ENCODE assay signal across 9 cellular contexts in the genomic region with DNA sequence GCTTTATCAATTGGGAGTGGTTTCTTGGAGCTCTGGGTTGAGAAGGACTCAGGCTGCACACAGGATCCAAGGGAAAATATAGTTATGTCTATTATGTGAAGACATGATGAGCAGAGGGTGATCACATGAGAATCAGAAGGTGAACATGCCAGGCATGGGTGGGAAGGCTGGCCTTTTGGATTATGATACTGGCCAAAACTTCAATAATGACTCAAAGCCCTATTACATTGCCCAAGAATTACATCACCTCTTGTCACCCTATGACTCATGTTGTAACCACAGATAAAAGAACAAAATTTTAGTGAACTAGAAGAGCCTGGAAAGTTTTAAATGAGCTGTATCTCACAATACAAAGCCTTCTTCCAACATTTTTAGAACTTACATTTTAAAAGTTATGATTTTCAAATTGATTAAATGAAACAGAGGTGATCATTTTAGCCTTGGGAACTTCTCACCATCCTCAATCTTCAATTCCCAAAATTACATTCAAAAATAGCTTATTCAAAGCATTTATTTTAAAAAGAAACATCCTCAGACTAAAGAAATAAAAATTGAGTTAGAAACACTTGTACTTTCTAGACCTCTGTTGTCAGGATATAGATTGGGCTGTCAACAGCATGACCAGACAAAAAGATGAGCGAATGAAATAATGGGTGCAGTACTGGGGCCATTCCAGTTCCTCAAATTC.
DNase-seq lines count a peak whose midpoint lies in the region; ATAC-seq and TF ChIP-seq lines count a peak whose summit lies in the region.
"Had no signal": no experiment of that assay in that cellular context is flagged by ENCODE, and none has a peak within 500 bp of the region (broad histone marks: within the 10 kb centered on the region; RNA-seq: fewer than 3 reads in every experiment).

No MANE protein-coding gene starts in this region.

- H3K36me3 Mint-ChIP-seq in CD14-positive monocyte = no peaks in the 10 kb centered on the region

- no peak for TF ChIP-seq CTCF in esophagus squamous epithelium (IDR thresholded peaks at IDR 0.05)
- no peak for TF ChIP-seq CTCF in CD14-positive monocyte (IDR thresholded peaks at IDR 0.05)

- H3K4me3 ChIP-seq in esophagus squamous epithelium = no peak overlapping the region

- 71 to 82% methylated on average over 1 of the region's 1 CpG for WGBS in esophagus squamous epithelium, 2 donors

- ATAC-seq in GM18520 (IDR thresholded peaks at IDR 0.05; ENCODE audit: unreplicated experiment) (peak; percentile 92), HG02885 (IDR thresholded peaks at IDR 0.05; ENCODE audit: poor library complexity, unreplicated experiment) (peak; percentile 94)

- no peaks in the 10 kb centered on the region for H3K4me1 Mint-ChIP-seq in CD14-positive monocyte

- TF ChIP-seq POLR2A in esophagus squamous epithelium (IDR thresholded peaks at IDR 0.05) = no peak

- no peaks in the 10 kb centered on the region for H3K4me1 ChIP-seq in esophagus squamous epithelium

- no peak overlapping the region for H3K4me3 Mint-ChIP-seq in CD14-positive monocyte
- H3K4me3 Mint-ChIP-seq: stimulated activated naive CD8-positive, alpha-beta T cell treated with anti-CD3 and anti-CD28 coated beads, Interleukin-15, Interleukin-2, amounts not matched to agents 100 ng/mL and 50 ng/mL, for 24 hours had no signal

- H3K27ac Mint-ChIP-seq in CD14-positive monocyte = no peak overlapping the region
- H3K27ac Mint-ChIP-seq: stimulated activated naive CD8-positive, alpha-beta T cell treated with anti-CD3 and anti-CD28 coated beads, Interleukin-15, Interleukin-2, amounts not matched to agents 100 ng/mL and 50 ng/mL, for 24 hours had no signal

- H3K27ac ChIP-seq in esophagus squamous epithelium = no peak overlapping the region

- peaks cover 1 to 6% (median 4%) of the 10 kb centered on the region in 7 donors for H3K9me3 Mint-ChIP-seq in CD14-positive monocyte

- no peaks in the 10 kb centered on the region for H3K27me3 ChIP-seq in esophagus squamous epithelium

- no peaks in the 10 kb centered on the region for H3K36me3 ChIP-seq in esophagus squamous epithelium

- H3K27me3 Mint-ChIP-seq in CD14-positive monocyte (ENCODE audit: low read depth in 3 of 3) = no peaks in the 10 kb centered on the region
- H3K27me3 Mint-ChIP-seq: stimulated activated naive CD8-positive, alpha-beta T cell treated with anti-CD3 and anti-CD28 coated beads, Interleukin-15, Interleukin-2, amounts not matched to agents 100 ng/mL and 50 ng/mL, for 24 hours had no signal

- peak; percentile 54 for DNase-seq in SKM-1 treated with dmso at 0.1 percent for 144 hours (lab: John Stamatoyannopoulos, UW; ENCODE audit: unreplicated experiment)
- peak; percentile 3 for DNase-seq in myocyte (ENCODE audit: low read depth)
- no peak for DNase-seq in esophagus squamous epithelium (lab: John Stamatoyannopoulos, UW)
- no peak for DNase-seq in NCI-H2227 (lab: John Stamatoyannopoulos, UW; ENCODE audit: unreplicated experiment)
- DNase-seq in activated CD4-positive, CD25-positive, alpha-beta regulatory T cell (lab: John Stamatoyannopoulos, UW) = no peak
- DNase-seq in CD14-positive monocyte (ENCODE audit: low spot score) = no peak

- intact Hi-C loops in esophagus squamous epithelium (cut with DNase I) (no loop called here), CD14-positive monocyte (cut with micrococcal nuclease) (no loop called here)

- no peaks in the 10 kb centered on the region for H3K9me3 ChIP-seq in esophagus squamous epithelium

Comparison
In these comparisons a context has a peak if more than half of its experiments do, and no peak if none do; other contexts are left out.
1. DNase-seq: peak in SKM-1 treated with dmso at 0.1 percent for 144 hours (single experiment) and myocyte (single experiment); none in esophagus squamous epithelium (single experiment), NCI-H2227 (single experiment), activated CD4-positive, CD25-positive, alpha-beta regulatory T cell (0 of 4) and CD14-positive monocyte (single experiment).